ENCODE assay signal across 1 cellular context in genomic region chr9:19492775-19493173, GRCh38.
TF ChIP-seq lines count a peak whose summit lies in the region.

No MANE protein-coding gene starts in this region.

TF ChIP-seq in WTC11, 78 proteins besides CTCF, POLR2A, EP300 and RAD21 (continued from another document):
- TF ChIP-seq ATF1 (CRISPR knock-in tag; IDR thresholded peaks at IDR 0.05): no peak
- no peak for TF ChIP-seq NR3C1 (CRISPR knock-in tag; conservative IDR thresholded peaks at IDR 0.05; ENCODE audit: low read depth)
- TF ChIP-seq EMX1 (CRISPR knock-in tag; IDR thresholded peaks at IDR 0.05): no peak
- no peak for TF ChIP-seq ATF3 (CRISPR knock-in tag; conservative IDR thresholded peaks at IDR 0.05)
- no peak for TF ChIP-seq KAT7 (CRISPR knock-in tag; IDR thresholded peaks at IDR 0.05; ENCODE audit: borderline replicate concordance)
- TF ChIP-seq, protein P1, sequence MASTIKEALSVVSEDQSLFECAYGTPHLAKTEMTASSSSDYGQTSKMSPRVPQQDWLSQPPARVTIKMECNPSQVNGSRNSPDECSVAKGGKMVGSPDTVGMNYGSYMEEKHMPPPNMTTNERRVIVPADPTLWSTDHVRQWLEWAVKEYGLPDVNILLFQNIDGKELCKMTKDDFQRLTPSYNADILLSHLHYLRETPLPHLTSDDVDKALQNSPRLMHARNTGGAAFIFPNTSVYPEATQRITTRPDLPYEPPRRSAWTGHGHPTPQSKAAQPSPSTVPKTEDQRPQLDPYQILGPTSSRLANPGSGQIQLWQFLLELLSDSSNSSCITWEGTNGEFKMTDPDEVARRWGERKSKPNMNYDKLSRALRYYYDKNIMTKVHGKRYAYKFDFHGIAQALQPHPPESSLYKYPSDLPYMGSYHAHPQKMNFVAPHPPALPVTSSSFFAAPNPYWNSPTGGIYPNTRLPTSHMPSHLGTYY (CRISPR knock-in tag; IDR thresholded peaks at IDR 0.05): no peak
- TF ChIP-seq ZNF532 (CRISPR knock-in tag; IDR thresholded peaks at IDR 0.05; ENCODE audit: borderline replicate concordance): no peak
- TF ChIP-seq ZNF423 (CRISPR knock-in tag; IDR thresholded peaks at IDR 0.05): no peak
- TF ChIP-seq TEAD4 (CRISPR knock-in tag; IDR thresholded peaks at IDR 0.05): no peak
- TF ChIP-seq, protein P2, sequence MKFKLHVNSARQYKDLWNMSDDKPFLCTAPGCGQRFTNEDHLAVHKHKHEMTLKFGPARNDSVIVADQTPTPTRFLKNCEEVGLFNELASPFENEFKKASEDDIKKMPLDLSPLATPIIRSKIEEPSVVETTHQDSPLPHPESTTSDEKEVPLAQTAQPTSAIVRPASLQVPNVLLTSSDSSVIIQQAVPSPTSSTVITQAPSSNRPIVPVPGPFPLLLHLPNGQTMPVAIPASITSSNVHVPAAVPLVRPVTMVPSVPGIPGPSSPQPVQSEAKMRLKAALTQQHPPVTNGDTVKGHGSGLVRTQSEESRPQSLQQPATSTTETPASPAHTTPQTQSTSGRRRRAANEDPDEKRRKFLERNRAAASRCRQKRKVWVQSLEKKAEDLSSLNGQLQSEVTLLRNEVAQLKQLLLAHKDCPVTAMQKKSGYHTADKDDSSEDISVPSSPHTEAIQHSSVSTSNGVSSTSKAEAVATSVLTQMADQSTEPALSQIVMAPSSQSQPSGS (CRISPR knock-in tag; IDR thresholded peaks at IDR 0.05; ENCODE audit: borderline replicate concordance, low read depth): no peak
- no peak for TF ChIP-seq TP53 (CRISPR knock-in tag; IDR thresholded peaks at IDR 0.05)
